ENCODE assay signal across 2 cellular contexts in genomic region chr11:1060410-1060809, GRCh38.
TF ChIP-seq lines count a peak whose summit lies in the region.

No MANE protein-coding gene starts in this region.

TF ChIP-seq in HCT116, 20 proteins besides CTCF, POLR2A, EP300 and RAD21 (continued from another document):
- TF ChIP-seq ZBTB33 (IDR thresholded peaks at IDR 0.05; ENCODE audit: extremely low read depth, insufficient replicate concordance, low read length) (no peak), FOSL1 (IDR thresholded peaks at IDR 0.05; ENCODE audit: low read depth) (no peak), MAX (IDR thresholded peaks at IDR 0.05) (no peak), ZNF274 (IDR thresholded peaks at IDR 0.05; ENCODE audit: low read depth, low read length) (no peak), JUND (IDR thresholded peaks at IDR 0.05) (no peak), SRF (IDR thresholded peaks at IDR 0.05; ENCODE audit: low read depth) (no peak), ZFX (IDR thresholded peaks at IDR 0.05) (no peak), ATF3 (IDR thresholded peaks at IDR 0.05) (no peak), EZH2phosphoT487 (IDR thresholded peaks at IDR 0.05; ENCODE audit: borderline replicate concordance) (no peak), EZH2 (IDR thresholded peaks at IDR 0.05) (no peak), ELF1 (IDR thresholded peaks at IDR 0.05; ENCODE audit: borderline replicate concordance, low read depth) (no peak), EGR1 (IDR thresholded peaks at IDR 0.05; ENCODE audit: low read depth) (no peak), REST (IDR thresholded peaks at IDR 0.05; ENCODE audit: low read depth) (no peak), YY1 (IDR thresholded peaks at IDR 0.05; ENCODE audit: extremely low read depth, insufficient replicate concordance, low read depth, low read length) (no peak), SIN3A (IDR thresholded peaks at IDR 0.05; ENCODE audit: low read depth) (no peak), CBX3 (IDR thresholded peaks at IDR 0.05; ENCODE audit: low read depth) (no peak), CEBPB (IDR thresholded peaks at IDR 0.05; ENCODE audit: low read depth) (no peak)

TF ChIP-seq in WTC11, 78 proteins besides CTCF, POLR2A, EP300 and RAD21 (continued from another document):
- no peak for TF ChIP-seq ERG (CRISPR knock-in tag; IDR thresholded peaks at IDR 0.05)
- no peak for TF ChIP-seq ZBTB43 (CRISPR knock-in tag; IDR thresholded peaks at IDR 0.05)
- TF ChIP-seq OVOL2 (CRISPR knock-in tag; IDR thresholded peaks at IDR 0.05; ENCODE audit: borderline replicate concordance): no peak
- TF ChIP-seq IRF2 (CRISPR knock-in tag; IDR thresholded peaks at IDR 0.05; ENCODE audit: borderline replicate concordance, low read depth): no peak
